In genomic region chr4:184727430-184727829, GRCh38 we compare ENCODE assay signal across 21 cellular contexts. TPM values are rescaled to one million over a fixed set of nuclear protein-coding genes. Genes with fewer than 3 reads are reported as not detected.
DNase-seq lines count a peak whose midpoint lies in the region; TF ChIP-seq lines count a peak whose summit lies in the region.
"Had no signal": no experiment of that assay in that cellular context is flagged by ENCODE, and none has a peak within 500 bp of the region (broad histone marks: within the 10 kb centered on the region; RNA-seq: fewer than 3 reads in every experiment).

No MANE protein-coding gene starts in this region.

- H3K4me3 Mint-ChIP-seq in activated CD4-positive, alpha-beta T cell treated with anti-CD3 and anti-CD28 coated beads, Interleukin-2, amount 10 ng/mL, durations not matched to agents 24 days and 14 days: no peak overlapping the region
- H3K4me3 Mint-ChIP-seq in dendritic cell treated with granulocyte-macrophage colony-stimulating factor and Interleukin-4, amounts not matched to agents 40 ng/mL and 50 ng/mL, for 4 days: no peak overlapping the region
- H3K4me3 Mint-ChIP-seq: CD8-positive, alpha-beta T cell; HFFc6 had no signal

- peak overlapping the region; percentile 60 for H3K27ac Mint-ChIP-seq in activated CD4-positive, alpha-beta T cell treated with anti-CD3 and anti-CD28 coated beads, Interleukin-2, amount 10 ng/mL, durations not matched to agents 24 days and 14 days
- peak overlapping the region; percentile 56 for H3K27ac Mint-ChIP-seq in dendritic cell treated with granulocyte-macrophage colony-stimulating factor and Interleukin-4, amounts not matched to agents 40 ng/mL and 50 ng/mL, for 4 days
- H3K27ac Mint-ChIP-seq: CD8-positive, alpha-beta T cell; HFFc6 had no signal

- no TSS peak for BruUV-seq in PC-9 (replicated peaks; lab: Mats Ljungman, UMichigan)

- intact Hi-C loops in activated CD4-positive, alpha-beta T cell treated with anti-CD3 and anti-CD28 coated beads, Interleukin-2, amount 10 ng/mL, durations not matched to agents 24 days and 14 days (cut with micrococcal nuclease): no loop called here
- intact Hi-C loops in dendritic cell treated with granulocyte-macrophage colony-stimulating factor and Interleukin-4, amounts not matched to agents 40 ng/mL and 50 ng/mL, for 4 days (cut with micrococcal nuclease): no loop called here
- intact Hi-C loops in PC-9 (cut with micrococcal nuclease; ENCODE audit: unreplicated experiment) (no loop called here), spleen (cut with DNase I; ENCODE audit: low total_unique reads) (loop anchor here (10.0 kb wide), 1 partner anchor 463 kb away; no protein-coding TSS in a partner anchor)

- CTCF ChIA-PET in HEK293 (lab: Yijun Ruan, JAX): no interaction called here
- CTCF ChIA-PET in PC-9 (lab: Charles Lee): no interaction called here

- no peaks in the 10 kb centered on the region for H3K9me2 ChIP-seq in PC-9 (ENCODE audit: insufficient read depth)

- TF ChIP-seq CTCF in HEK293 (tag by site-specific recombination; IDR thresholded peaks at IDR 0.05) (no peak), PC-9 (conservative IDR thresholded peaks at IDR 0.05) (no peak), spleen (IDR thresholded peaks at IDR 0.05 in 8 of 11, conservative IDR thresholded peaks at IDR 0.05 in 3 of 11) (no peak)

- H2AFZ ChIP-seq in PC-9: no peak overlapping the region

- peaks cover 23% of the 10 kb centered on the region for H3K79me2 ChIP-seq in PC-9 (ENCODE audit: low read depth)

- POLR2A ChIA-PET in HEK293 (lab: Yijun Ruan, JAX) (no interaction called here), PC-9 (lab: Charles Lee; ENCODE audit: unreplicated experiment) (no interaction called here)

- DNase-seq in activated CD4-positive, alpha-beta T cell treated with anti-CD3 and anti-CD28 coated beads, Interleukin-2, amount 10 ng/mL, durations not matched to agents 24 days and 14 days: no peak
- no peak for DNase-seq in activated CD4-positive, alpha-beta T cell treated with anti-CD3 and anti-CD28 coated beads, Interleukin-2, amount 50 U/mL, for 4 hours
- DNase-seq in MV-4-11 (lab: John Stamatoyannopoulos, UW): peak; percentile 57
- DNase-seq in activated naive CD4-positive, alpha-beta T cell (lab: John Stamatoyannopoulos, UW): no peak
- DNase-seq in PC-9: no peak
- no peak for DNase-seq in spleen
- DNase-seq: CD8-positive, alpha-beta T cell; DMS53; HFFc6; MG63; NCI-H1105 treated with DMSO at 0.1 percent for 48 hours; NCI-H1694; NCI-H2081 treated with DMSO at 0.1 percent for 48 hours; NCI-H446 treated with DMSO at 0.1 percent for 48 hours; NCI-H69; PC-3 had no signal

- WGBS in spleen, 5 donors: 78 to 90% (median 87%) methylated on average over 3 of the region's 3 CpGs

- H3K36me3 Mint-ChIP-seq in activated CD4-positive, alpha-beta T cell treated with anti-CD3 and anti-CD28 coated beads, Interleukin-2, amount 10 ng/mL, durations not matched to agents 24 days and 14 days (ENCODE audit: low read depth): peaks cover 63% of the 10 kb centered on the region
- peaks cover 46% of the 10 kb centered on the region for H3K36me3 Mint-ChIP-seq in dendritic cell treated with granulocyte-macrophage colony-stimulating factor and Interleukin-4, amounts not matched to agents 40 ng/mL and 50 ng/mL, for 4 days (ENCODE audit: low read depth)

- H3K36me3 ChIP-seq in HEK293 (ENCODE audit: control insufficient read depth in 2 of 2, insufficient read depth in 1 of 2, low read length in 2 of 2) (peaks cover 39 to 84% of the 10 kb centered on the region in 2 experiments), PC-9 (ENCODE audit: low read depth) (no peaks in the 10 kb centered on the region), spleen (peaks cover 0 to 24% (median 0%) of the 10 kb centered on the region in 6 donors)

- H3K4me1 Mint-ChIP-seq in activated CD4-positive, alpha-beta T cell treated with anti-CD3 and anti-CD28 coated beads, Interleukin-2, amount 10 ng/mL, durations not matched to agents 24 days and 14 days: peaks cover 49% of the 10 kb centered on the region
- H3K4me1 Mint-ChIP-seq in dendritic cell treated with granulocyte-macrophage colony-stimulating factor and Interleukin-4, amounts not matched to agents 40 ng/mL and 50 ng/mL, for 4 days (ENCODE audit: low read depth): peaks cover 28% of the 10 kb centered on the region

- TF ChIP-seq POLR2A in spleen (IDR thresholded peaks at IDR 0.05): no peak

- H3K27me3 Mint-ChIP-seq in activated CD4-positive, alpha-beta T cell treated with anti-CD3 and anti-CD28 coated beads, Interleukin-2, amount 10 ng/mL, durations not matched to agents 24 days and 14 days: no peaks in the 10 kb centered on the region
- no peaks in the 10 kb centered on the region for H3K27me3 Mint-ChIP-seq in dendritic cell treated with granulocyte-macrophage colony-stimulating factor and Interleukin-4, amounts not matched to agents 40 ng/mL and 50 ng/mL, for 4 days

- H3K27ac ChIP-seq in HEK293 (ENCODE audit: extremely low read depth, low read depth, low read length) (no peak overlapping the region), PC-9 (no peak overlapping the region), spleen (no peak overlapping the region)
- H3K27ac ChIP-seq: A549, KMS-11, RWPE1 had no signal

- H3K9me3 Mint-ChIP-seq in activated CD4-positive, alpha-beta T cell treated with anti-CD3 and anti-CD28 coated beads, Interleukin-2, amount 10 ng/mL, durations not matched to agents 24 days and 14 days: no peaks in the 10 kb centered on the region
- H3K9me3 Mint-ChIP-seq in dendritic cell treated with granulocyte-macrophage colony-stimulating factor and Interleukin-4, amounts not matched to agents 40 ng/mL and 50 ng/mL, for 4 days: peaks cover 18% of the 10 kb centered on the region
- H3K9me3 Mint-ChIP-seq: CD8-positive, alpha-beta T cell; HFFc6 had no signal

- H3K4me2 ChIP-seq in PC-9: no peak overlapping the region
- H3K4me2 ChIP-seq: A549, KMS-11 had no signal

- H3K4me1 ChIP-seq in HEK293 (ENCODE audit: control insufficient read depth, insufficient read depth, low read length) (no peaks in the 10 kb centered on the region), PC-9 (replicated peaks; ENCODE audit: insufficient read depth) (peaks cover 7% of the 10 kb centered on the region; the same call in 1 of the 2 replicates), spleen (peaks cover 0 to 5% (median under 1%) of the 10 kb centered on the region in 6 donors)
- H3K4me1 ChIP-seq: A549 had no signal

- H3K27me3 ChIP-seq in PC-9 (ENCODE audit: insufficient read depth, low read depth) (no peaks in the 10 kb centered on the region), spleen (replicated peaks in 1 of 7) (no peaks in the 10 kb centered on the region)
- H3K27me3 ChIP-seq: MG63 had no signal

- no peaks in the 10 kb centered on the region for H4K20me1 ChIP-seq in PC-9 (ENCODE audit: insufficient read depth)

- H3K9me3 ChIP-seq in HEK293 (ENCODE audit: control insufficient read depth, insufficient read depth, low read depth, low read length) (no peaks in the 10 kb centered on the region), PC-9 (ENCODE audit: insufficient read depth, low read depth) (no peaks in the 10 kb centered on the region), spleen (no peaks in the 10 kb centered on the region)
- H3K9me3 ChIP-seq: A549, MG63 had no signal

- no peak overlapping the region for H3K4me3 ChIP-seq in HEK293 (ENCODE audit: low read depth, low read length)
- no peak overlapping the region for H3K4me3 ChIP-seq in PC-9
- H3K4me3 ChIP-seq in spleen: no peak overlapping the region
- H3K4me3 ChIP-seq: A549, MG63 had no signal

- H3F3A ChIP-seq in PC-9 (ENCODE audit: insufficient read depth, low read depth): no peaks in the 10 kb centered on the region; the same call in 1 of the 2 replicates

TF ChIP-seq in HEK293, 187 proteins besides CTCF, POLR2A, EP300 and RAD21:
- TF ChIP-seq ZNF140 (tag by site-specific recombination; IDR thresholded peaks at IDR 0.05) (peak; percentile 91), ZBTB6 (tag by site-specific recombination; IDR thresholded peaks at IDR 0.05) (no peak), ZNF433 (tag by site-specific recombination; IDR thresholded peaks at IDR 0.05; ENCODE audit: low read depth) (no peak)

RNA-seq across cellular contexts. Expression of gene CENPU, which starts 6.5 kb away (rescaled TPM):
- 71.7 and 75.5 TPM in 2 replicates for total RNA-seq in activated CD4-positive, alpha-beta T cell treated with anti-CD3 and anti-CD28 coated beads, Interleukin-2, amount 10 ng/mL, durations not matched to agents 24 days and 14 days
- total RNA-seq in PC-9 (2021) (25.5 and 47.7 TPM in 2 replicates), spleen (1 to 10 TPM; 3.0 to 8.7 (median 5.0) TPM)
- polyA plus RNA-seq in spleen: 10 to 100 TPM in 1 of 3 donors, 1 to 10 TPM in 2; 5.7 to 12.9 (median 5.8) TPM
